In the genomic region with DNA sequence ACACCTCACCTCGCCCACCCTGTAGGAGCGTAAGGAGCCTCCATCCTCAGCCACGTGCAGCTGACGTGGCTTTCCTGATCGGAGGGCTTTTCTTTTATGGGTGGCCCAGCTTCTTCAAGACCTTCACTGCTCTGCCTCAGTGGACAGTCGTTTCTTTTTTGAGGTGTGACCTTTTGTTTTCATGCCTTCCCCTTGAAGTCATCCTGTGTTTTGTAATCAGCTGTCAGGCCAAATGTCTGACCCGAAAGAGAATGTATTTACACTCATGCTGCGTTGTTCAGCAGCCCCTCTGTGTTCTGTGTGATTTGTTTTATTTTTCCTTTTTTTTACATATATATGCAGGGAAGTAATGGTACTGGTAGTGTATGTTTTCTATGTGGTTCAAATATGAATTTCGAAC, we compare ENCODE assay signal across 14 cellular contexts. TPM values are rescaled to one million over a fixed set of nuclear protein-coding genes. Genes with fewer than 3 reads are reported as not detected.
"Had no signal": no experiment of that assay in that cellular context is flagged by ENCODE, and none has a peak within 500 bp of the region (broad histone marks: within the 10 kb centered on the region; RNA-seq: fewer than 3 reads in every experiment).

No MANE protein-coding gene starts in this region.

- H3K27ac ChIP-seq: body of pancreas had no signal

- H3K4me3 ChIP-seq: body of pancreas, lung had no signal

- DNase-seq: activated B cell treated with CpG ODN at 0.5 μM for 24 hours; activated naive CD4-positive, alpha-beta T cell treated with anti-CD3 and anti-CD28 coated beads, Interleukin-2, amount 10 ng/mL, durations not matched to agents 7 days and 5 days; body of pancreas; naive thymus-derived CD8-positive, alpha-beta T cell; SK-N-SH; stimulated activated CD4-positive, alpha-beta T cell treated with anti-CD3 and anti-CD28 coated beads, Interleukin-12 subunit alpha, Interleukin-12 subunit beta, amount 100 ng/mL, for 4 hours; stimulated activated naive CD4-positive, alpha-beta T cell treated with Interleukin-2 at 50 U/mL for 16 hours had no signal

- H3K4me3 Mint-ChIP-seq: activated B cell treated with CpG ODN at 0.5 μM for 24 hours; activated naive CD4-positive, alpha-beta T cell treated with anti-CD3 and anti-CD28 coated beads, Interleukin-2, amount 10 ng/mL, durations not matched to agents 7 days and 5 days; naive thymus-derived CD8-positive, alpha-beta T cell; T-helper 1 cell treated with Interleukin-12 subunit alpha and Interleukin-12 subunit beta and Interleukin-4 antibody, amounts not matched to agents 30 μg/mL and 1 μg/mL, for 36 hours had no signal

- H3K27me3 ChIP-seq: body of pancreas had no signal

- H3K4me1 ChIP-seq: body of pancreas had no signal

- ATAC-seq: body of pancreas; naive thymus-derived CD8-positive, alpha-beta T cell had no signal

- H3K27ac Mint-ChIP-seq: activated B cell treated with CpG ODN at 0.5 μM for 24 hours; activated naive CD4-positive, alpha-beta T cell treated with anti-CD3 and anti-CD28 coated beads, Interleukin-2, amount 10 ng/mL, durations not matched to agents 7 days and 5 days; activated T-helper 2 cell treated with anti-CD3 and anti-CD28 coated beads, Interferon-gamma antibody, Interleukin-2, Interleukin-4, amounts not matched to agents 10 μg/mL and 5 μg/mL and 100 μg/mL, durations not matched to agents 14 hours and 24 hours and 36 hours; T-helper 1 cell treated with Interleukin-12 subunit alpha and Interleukin-12 subunit beta and Interleukin-4 antibody, amounts not matched to agents 30 μg/mL and 1 μg/mL, for 36 hours had no signal

- H3K27me3 Mint-ChIP-seq: activated B cell treated with CpG ODN at 0.5 μM for 24 hours; naive thymus-derived CD8-positive, alpha-beta T cell had no signal

- H3K4me1 Mint-ChIP-seq: activated B cell treated with CpG ODN at 0.5 μM for 24 hours had no signal

- H3K9me3 ChIP-seq: body of pancreas, SK-N-SH had no signal

- H3K9me3 Mint-ChIP-seq: activated B cell treated with CpG ODN at 0.5 μM for 24 hours; activated naive CD4-positive, alpha-beta T cell treated with anti-CD3 and anti-CD28 coated beads, Interleukin-2, amount 10 ng/mL, durations not matched to agents 7 days and 5 days; activated T-helper 2 cell treated with anti-CD3 and anti-CD28 coated beads, Interferon-gamma antibody, Interleukin-2, Interleukin-4, amounts not matched to agents 10 μg/mL and 5 μg/mL and 100 μg/mL, durations not matched to agents 14 hours and 24 hours and 36 hours; naive thymus-derived CD8-positive, alpha-beta T cell; T-helper 1 cell treated with Interleukin-12 subunit alpha and Interleukin-12 subunit beta and Interleukin-4 antibody, amounts not matched to agents 30 μg/mL and 1 μg/mL, for 36 hours had no signal

RNA-seq across cellular contexts. Expression of a gene that starts 41.8 kb away (rescaled TPM):
- total RNA-seq: activated B cell treated with CpG ODN at 0.5 μM for 24 hours; activated T-helper 2 cell treated with anti-CD3 and anti-CD28 coated beads, Interferon-gamma antibody, Interleukin-2, Interleukin-4, amounts not matched to agents 10 μg/mL and 5 μg/mL and 100 μg/mL, durations not matched to agents 14 hours and 24 hours and 36 hours; body of pancreas; mononuclear cell; naive thymus-derived CD8-positive, alpha-beta T cell; posterior vena cava; sciatic nerve; urinary bladder had no signal
